14 cellular contexts compared by ENCODE assay signal in the genomic region with DNA sequence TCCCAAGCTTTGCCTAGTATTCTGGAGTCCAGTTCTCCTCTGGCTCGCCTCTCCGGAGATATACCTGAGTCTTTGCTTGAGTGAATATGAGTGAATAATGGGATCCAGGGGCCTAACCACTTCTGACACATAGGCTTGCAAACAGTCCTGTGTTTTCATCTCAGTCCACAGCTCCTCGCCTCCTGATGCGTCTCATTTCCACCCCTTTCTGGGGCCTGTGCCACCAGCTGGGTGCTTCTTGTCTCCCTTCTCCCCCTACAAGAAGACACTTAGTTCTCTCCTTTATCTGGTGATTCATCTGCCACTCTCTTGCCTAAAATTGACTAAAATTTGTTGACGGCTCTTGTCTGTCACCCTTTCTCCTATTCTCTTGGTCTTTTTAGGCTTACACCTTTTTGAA. TPM values are rescaled to one million over a fixed set of nuclear protein-coding genes. Genes with fewer than 3 reads are reported as not detected.
DNase-seq lines count a peak whose midpoint lies in the region; ATAC-seq and TF ChIP-seq lines count a peak whose summit lies in the region.
"Had no signal": no experiment of that assay in that cellular context is flagged by ENCODE, and none has a peak within 500 bp of the region (broad histone marks: within the 10 kb centered on the region; RNA-seq: fewer than 3 reads in every experiment).

No MANE protein-coding gene starts in this region.

- H3K36me3 Mint-ChIP-seq in activated CD4-positive, alpha-beta memory T cell treated with anti-CD3 and anti-CD28 coated beads for 36 hours: peaks cover 29% of the 10 kb centered on the region
- peaks cover 36% of the 10 kb centered on the region for H3K36me3 Mint-ChIP-seq in activated CD4-positive, alpha-beta memory T cell treated with anti-CD3 and anti-CD28 coated beads, Interleukin-2, amount 10 ng/mL, durations not matched to agents 7 days and 5 days (ENCODE audit: low read depth)
- H3K36me3 Mint-ChIP-seq in stimulated activated naive CD8-positive, alpha-beta T cell treated with anti-CD3 and anti-CD28 coated beads, Interleukin-15, Interleukin-2, amounts not matched to agents 100 ng/mL and 50 ng/mL, for 24 hours (ENCODE audit: low read depth): peaks cover 49% of the 10 kb centered on the region
- H3K36me3 Mint-ChIP-seq in chondrocyte (ENCODE audit: low read depth): peaks cover 8% of the 10 kb centered on the region

- peak overlapping the region; percentile 72 for H3K27ac Mint-ChIP-seq in activated CD4-positive, alpha-beta memory T cell treated with anti-CD3 and anti-CD28 coated beads for 36 hours
- no peak overlapping the region for H3K27ac Mint-ChIP-seq in activated CD4-positive, alpha-beta memory T cell treated with anti-CD3 and anti-CD28 coated beads, Interleukin-2, amount 10 ng/mL, durations not matched to agents 7 days and 5 days
- peak overlapping the region; percentile 91 for H3K27ac Mint-ChIP-seq in stimulated activated naive CD8-positive, alpha-beta T cell treated with anti-CD3 and anti-CD28 coated beads, Interleukin-15, Interleukin-2, amounts not matched to agents 100 ng/mL and 50 ng/mL, for 24 hours
- no peak overlapping the region for H3K27ac Mint-ChIP-seq in chondrocyte (ENCODE audit: unreplicated experiment)

- CTCF ChIA-PET in activated CD4-positive, alpha-beta memory T cell treated with anti-CD3 and anti-CD28 coated beads for 36 hours (lab: Charles Lee): no interaction called here
- CTCF ChIA-PET in activated CD4-positive, alpha-beta memory T cell treated with anti-CD3 and anti-CD28 coated beads, Interleukin-2, amount 10 ng/mL, durations not matched to agents 7 days and 5 days (lab: Charles Lee): no interaction called here

- POLR2A ChIA-PET in activated CD4-positive, alpha-beta memory T cell treated with anti-CD3 and anti-CD28 coated beads for 36 hours (lab: Charles Lee): no interaction called here
- POLR2A ChIA-PET in activated CD4-positive, alpha-beta memory T cell treated with anti-CD3 and anti-CD28 coated beads, Interleukin-2, amount 10 ng/mL, durations not matched to agents 7 days and 5 days (lab: Charles Lee): no interaction called here

- intact Hi-C loops in activated CD4-positive, alpha-beta memory T cell treated with anti-CD3 and anti-CD28 coated beads for 36 hours (cut with micrococcal nuclease): no loop called here

- ATAC-seq in stimulated activated naive CD8-positive, alpha-beta T cell treated with anti-CD3 and anti-CD28 coated beads, Interleukin-15, Interleukin-2, amounts not matched to agents 100 U/mL and 50 U/mL, for 24 hours: no peak
- no peak for ATAC-seq in GM21619 (IDR thresholded peaks at IDR 0.05; ENCODE audit: unreplicated experiment)
- ATAC-seq: GM12878, HepG2, PC-3 had no signal

- no peak overlapping the region for H3K4me3 Mint-ChIP-seq in activated CD4-positive, alpha-beta memory T cell treated with anti-CD3 and anti-CD28 coated beads for 36 hours
- no peak overlapping the region for H3K4me3 Mint-ChIP-seq in activated CD4-positive, alpha-beta memory T cell treated with anti-CD3 and anti-CD28 coated beads, Interleukin-2, amount 10 ng/mL, durations not matched to agents 7 days and 5 days
- H3K4me3 Mint-ChIP-seq in stimulated activated naive CD8-positive, alpha-beta T cell treated with anti-CD3 and anti-CD28 coated beads, Interleukin-15, Interleukin-2, amounts not matched to agents 100 ng/mL and 50 ng/mL, for 24 hours: no peak overlapping the region
- H3K4me3 Mint-ChIP-seq in chondrocyte (ENCODE audit: unreplicated experiment): no peak overlapping the region

- no peaks in the 10 kb centered on the region for H3K27me3 Mint-ChIP-seq in activated CD4-positive, alpha-beta memory T cell treated with anti-CD3 and anti-CD28 coated beads for 36 hours
- H3K27me3 Mint-ChIP-seq in activated CD4-positive, alpha-beta memory T cell treated with anti-CD3 and anti-CD28 coated beads, Interleukin-2, amount 10 ng/mL, durations not matched to agents 7 days and 5 days: no peaks in the 10 kb centered on the region
- H3K27me3 Mint-ChIP-seq in stimulated activated naive CD8-positive, alpha-beta T cell treated with anti-CD3 and anti-CD28 coated beads, Interleukin-15, Interleukin-2, amounts not matched to agents 100 ng/mL and 50 ng/mL, for 24 hours: no peaks in the 10 kb centered on the region
- H3K27me3 Mint-ChIP-seq in chondrocyte (ENCODE audit: low read depth): no peaks in the 10 kb centered on the region

- no peak for TF ChIP-seq CTCF in chondrocyte (IDR thresholded peaks at IDR 0.05)

- DNase-seq in activated CD4-positive, alpha-beta memory T cell treated with anti-CD3 and anti-CD28 coated beads for 36 hours: peak; percentile 54
- DNase-seq in activated CD4-positive, alpha-beta memory T cell treated with anti-CD3 and anti-CD28 coated beads, Interleukin-2, amount 10 ng/mL, durations not matched to agents 7 days and 5 days: no peak
- no peak for DNase-seq in stimulated activated naive CD8-positive, alpha-beta T cell treated with anti-CD3 and anti-CD28 coated beads, Interleukin-15, Interleukin-2, amounts not matched to agents 100 U/mL and 50 U/mL, for 24 hours
- DNase-seq in chondrocyte (ENCODE audit: low spot score): peak; percentile 11
- DNase-seq in iPS-NIHi7 (ENCODE audit: extremely low spot score): no peak
- DNase-seq: Calu3, NCI-H1092, NCI-H226, NCI-H526, PC-3 had no signal

- no peaks in the 10 kb centered on the region for H3K9me3 Mint-ChIP-seq in activated CD4-positive, alpha-beta memory T cell treated with anti-CD3 and anti-CD28 coated beads for 36 hours
- H3K9me3 Mint-ChIP-seq in activated CD4-positive, alpha-beta memory T cell treated with anti-CD3 and anti-CD28 coated beads, Interleukin-2, amount 10 ng/mL, durations not matched to agents 7 days and 5 days: no peaks in the 10 kb centered on the region
- H3K9me3 Mint-ChIP-seq in stimulated activated naive CD8-positive, alpha-beta T cell treated with anti-CD3 and anti-CD28 coated beads, Interleukin-15, Interleukin-2, amounts not matched to agents 100 ng/mL and 50 ng/mL, for 24 hours: no peaks in the 10 kb centered on the region
- no peaks in the 10 kb centered on the region for H3K9me3 Mint-ChIP-seq in chondrocyte (ENCODE audit: low read depth)

- H3K4me1 Mint-ChIP-seq in activated CD4-positive, alpha-beta memory T cell treated with anti-CD3 and anti-CD28 coated beads for 36 hours (ENCODE audit: low read depth): peaks cover 55% of the 10 kb centered on the region
- H3K4me1 Mint-ChIP-seq in activated CD4-positive, alpha-beta memory T cell treated with anti-CD3 and anti-CD28 coated beads, Interleukin-2, amount 10 ng/mL, durations not matched to agents 7 days and 5 days: peaks cover 31% of the 10 kb centered on the region
- peaks cover 59% of the 10 kb centered on the region for H3K4me1 Mint-ChIP-seq in stimulated activated naive CD8-positive, alpha-beta T cell treated with anti-CD3 and anti-CD28 coated beads, Interleukin-15, Interleukin-2, amounts not matched to agents 100 ng/mL and 50 ng/mL, for 24 hours (ENCODE audit: low read depth)
- H3K4me1 Mint-ChIP-seq in chondrocyte (ENCODE audit: low read depth): no peaks in the 10 kb centered on the region

RNA-seq across cellular contexts. Expression of gene SFI1, which starts 44.6 kb away (rescaled TPM):
- total RNA-seq in activated CD4-positive, alpha-beta memory T cell treated with anti-CD3 and anti-CD28 coated beads for 36 hours: 100 to 1,000 TPM; 227 to 240 TPM
- total RNA-seq in activated CD4-positive, alpha-beta memory T cell treated with anti-CD3 and anti-CD28 coated beads, Interleukin-2, amount 10 ng/mL, durations not matched to agents 7 days and 5 days: 100 to 1,000 TPM; 140 to 145 TPM
- 20.3 to 30.9 TPM (median 22.4 TPM) in 3 replicates for total RNA-seq in chondrocyte

RNA-seq across cellular contexts. Expression of gene EIF4ENIF1, which starts 51.3 kb away (rescaled TPM):
- 10 to 100 TPM; 39.7 to 43.2 TPM for total RNA-seq in activated CD4-positive, alpha-beta memory T cell treated with anti-CD3 and anti-CD28 coated beads for 36 hours
- total RNA-seq in activated CD4-positive, alpha-beta memory T cell treated with anti-CD3 and anti-CD28 coated beads, Interleukin-2, amount 10 ng/mL, durations not matched to agents 7 days and 5 days: 10 to 100 TPM; 35.6 to 37.8 TPM
- total RNA-seq in chondrocyte: 29.3 to 34.0 TPM (median 31.9 TPM) in 3 replicates

Comparison
In these comparisons a context has a peak if more than half of its experiments do, and no peak if none do; other contexts are left out.
1. DNase-seq: peak in activated CD4-positive, alpha-beta memory T cell treated with anti-CD3 and anti-CD28 coated beads for 36 hours (single experiment) and chondrocyte (single experiment); none in activated CD4-positive, alpha-beta memory T cell treated with anti-CD3 and anti-CD28 coated beads, Interleukin-2, amount 10 ng/mL, durations not matched to agents 7 days and 5 days (single experiment), stimulated activated naive CD8-positive, alpha-beta T cell treated with anti-CD3 and anti-CD28 coated beads, Interleukin-15, Interleukin-2, amounts not matched to agents 100 U/mL and 50 U/mL, for 24 hours (single experiment) and iPS-NIHi7 (single experiment).
2. H3K27ac Mint-ChIP-seq: peak in activated CD4-positive, alpha-beta memory T cell treated with anti-CD3 and anti-CD28 coated beads for 36 hours (single experiment) and stimulated activated naive CD8-positive, alpha-beta T cell treated with anti-CD3 and anti-CD28 coated beads, Interleukin-15, Interleukin-2, amounts not matched to agents 100 ng/mL and 50 ng/mL, for 24 hours (single experiment); none in activated CD4-positive, alpha-beta memory T cell treated with anti-CD3 and anti-CD28 coated beads, Interleukin-2, amount 10 ng/mL, durations not matched to agents 7 days and 5 days (single experiment) and chondrocyte (single experiment).